ENCODE assay signal across 8 cellular contexts in the genomic region with DNA sequence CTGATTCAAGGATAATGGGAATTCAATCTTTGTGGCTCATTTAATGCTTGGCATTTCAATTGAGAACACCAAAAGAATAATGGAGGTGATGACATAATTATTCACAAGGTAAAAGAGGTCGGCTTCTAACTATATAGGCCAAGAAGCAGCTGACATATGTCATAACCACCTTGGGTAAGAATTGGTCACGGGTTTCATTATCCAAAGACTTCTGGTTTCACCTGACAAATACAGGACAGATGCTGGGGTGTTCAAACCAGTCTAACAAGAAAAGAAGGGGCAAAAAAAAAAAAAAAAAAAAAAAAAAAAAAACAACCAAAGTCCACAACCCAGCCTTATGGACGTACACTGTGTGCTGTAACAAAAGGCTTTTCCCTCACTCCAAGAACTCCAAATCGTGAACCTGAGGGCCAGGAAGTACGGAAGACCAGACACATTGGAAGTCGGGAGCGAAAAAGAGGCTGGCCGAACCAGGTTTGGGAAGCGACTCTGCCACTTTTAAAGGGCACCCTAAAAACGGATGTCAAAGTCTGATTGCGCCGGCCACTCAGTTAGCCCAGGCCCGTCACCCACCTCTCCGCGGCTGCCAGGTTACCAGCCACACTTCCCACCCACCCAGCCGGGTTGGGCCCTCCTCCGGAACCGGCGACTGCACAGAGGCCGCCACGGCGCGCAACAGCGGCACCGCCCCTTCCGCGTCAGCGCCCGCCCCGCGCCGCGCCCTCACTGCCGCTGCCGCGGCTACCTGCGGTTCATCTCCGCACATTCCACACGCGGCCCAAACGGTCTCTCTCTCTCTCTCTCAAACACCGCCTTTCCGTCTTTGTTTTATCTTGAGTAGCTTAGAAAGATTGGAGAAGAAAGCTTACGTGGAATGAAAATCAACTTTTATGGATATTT. TPM values are rescaled to one million over a fixed set of nuclear protein-coding genes. Genes with fewer than 3 reads are reported as not detected.
A peak's percentile ranks its signal among the peaks of the same experiment; 100 is the strongest.
DNase-seq lines count a peak whose midpoint lies in the region.

A gene with protein sequence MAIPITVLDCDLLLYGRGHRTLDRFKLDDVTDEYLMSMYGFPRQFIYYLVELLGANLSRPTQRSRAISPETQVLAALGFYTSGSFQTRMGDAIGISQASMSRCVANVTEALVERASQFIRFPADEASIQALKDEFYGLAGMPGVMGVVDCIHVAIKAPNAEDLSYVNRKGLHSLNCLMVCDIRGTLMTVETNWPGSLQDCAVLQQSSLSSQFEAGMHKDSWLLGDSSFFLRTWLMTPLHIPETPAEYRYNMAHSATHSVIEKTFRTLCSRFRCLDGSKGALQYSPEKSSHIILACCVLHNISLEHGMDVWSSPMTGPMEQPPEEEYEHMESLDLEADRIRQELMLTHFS (minus strand): TSS at position 677 of the 900 bp plus-strand sequence. CDS start 990 bp downstream, outside the sequence.

- H3K27ac Mint-ChIP-seq in activated naive CD4-positive, alpha-beta T cell treated with anti-CD3 and anti-CD28 coated beads for 36 hours: peak within 1 kb of the TSS; percentile 99

- H3K36me3 ChIP-seq in HAP-1 (replicated peaks): peaks cover 12% of the 10 kb centered on the region
- peaks cover 11% of the 10 kb centered on the region for H3K36me3 ChIP-seq in MG63
- no peaks in the 10 kb centered on the region for H3K36me3 ChIP-seq in SJCRH30

- H3K27ac ChIP-seq in SJCRH30: peak within 1 kb of the TSS; percentile 98

- H3K27me3 ChIP-seq in HAP-1 (ENCODE audit: low read depth) (no peaks in the 10 kb centered on the region), MG63 (no peaks in the 10 kb centered on the region), SJCRH30 (no peaks in the 10 kb centered on the region)

- intact Hi-C loops in activated naive CD4-positive, alpha-beta T cell treated with anti-CD3 and anti-CD28 coated beads for 36 hours (cut with micrococcal nuclease): loop anchor here (1.0 to 10.0 kb wide), 15 partner anchors 22 to 772 kb away; partner anchors contain the start of genes AMBRA1, ARHGAP1, CKAP5 and CRY2

- CTCF ChIA-PET in activated naive CD4-positive, alpha-beta T cell treated with anti-CD3 and anti-CD28 coated beads for 36 hours (lab: Charles Lee): interaction anchor here (0.6 to 2.6 kb wide), 12 partner anchors 9 to 394 kb away, joined by 3 to 16 read pairs (median 4); partner anchors contain the start of gene AMBRA1

- H3K27me3 Mint-ChIP-seq in activated naive CD4-positive, alpha-beta T cell treated with anti-CD3 and anti-CD28 coated beads for 36 hours (ENCODE audit: low read depth): no peaks in the 10 kb centered on the region

- H3K36me3 Mint-ChIP-seq in activated naive CD4-positive, alpha-beta T cell treated with anti-CD3 and anti-CD28 coated beads for 36 hours (ENCODE audit: low read depth): peaks cover 1% of the 10 kb centered on the region

- DNase-seq in GDM1 (lab: John Stamatoyannopoulos, UW): peak; percentile 87
- peak; percentile 79 to 91 for DNase-seq in HAP-1 (ENCODE audit: low spot score in 2 of 2)
- peak; percentile 92 for DNase-seq in MG63
- peak; percentile 88 to 89 for DNase-seq in SJCRH30
- DNase-seq in activated naive CD4-positive, alpha-beta T cell treated with anti-CD3 and anti-CD28 coated beads for 36 hours: peak; percentile 90
- DNase-seq in germinal center (ENCODE audit: low spot score): peak; percentile 92
- peak; percentile 38 for DNase-seq in non-pigmented ciliary epithelial cell (ENCODE audit: low read depth)
- peak; percentile 90 for DNase-seq in superior temporal gyrus (ENCODE audit: extremely low spot score)

- H3K4me3 ChIP-seq in HAP-1 (peak within 1 kb of the TSS; percentile 80), MG63 (peak within 1 kb of the TSS; percentile 100), SJCRH30 (peak within 1 kb of the TSS; percentile 96)

- in situ Hi-C loops in HAP-1 (cut with MboI; ENCODE audit: low sequenced_read_pairs): no loop called here

- H3K9me3 Mint-ChIP-seq in activated naive CD4-positive, alpha-beta T cell treated with anti-CD3 and anti-CD28 coated beads for 36 hours: no peaks in the 10 kb centered on the region

- H3K4me3 Mint-ChIP-seq in activated naive CD4-positive, alpha-beta T cell treated with anti-CD3 and anti-CD28 coated beads for 36 hours: peak within 1 kb of the TSS; percentile 89

- H3K4me1 Mint-ChIP-seq in activated naive CD4-positive, alpha-beta T cell treated with anti-CD3 and anti-CD28 coated beads for 36 hours (ENCODE audit: low read depth): peaks cover 39% of the 10 kb centered on the region

- H3K9me3 ChIP-seq in HAP-1: no peaks in the 10 kb centered on the region
- no peaks in the 10 kb centered on the region; the same call in 1 of the 2 replicates for H3K9me3 ChIP-seq in MG63
- no peaks in the 10 kb centered on the region for H3K9me3 ChIP-seq in SJCRH30 (replicated peaks)

- H3K4me1 ChIP-seq in HAP-1: peaks cover 6% of the 10 kb centered on the region
- peaks cover 7% of the 10 kb centered on the region; the same call in 1 of the 2 replicates for H3K4me1 ChIP-seq in SJCRH30

RNA-seq across cellular contexts. Expression of the gene that starts here (rescaled TPM):
- 4.0 and 4.5 TPM in 2 replicates for total RNA-seq in MG63 (2014; rRNA removed; shearing (Covaris generic); ENCODE audit: low replicate concordance)
- 8.4 and 9.3 TPM in 2 replicates for total RNA-seq in SJCRH30 (2014; rRNA removed; shearing (Covaris generic))
- 1 to 10 TPM; 2.8 to 3.1 TPM for total RNA-seq in activated naive CD4-positive, alpha-beta T cell treated with anti-CD3 and anti-CD28 coated beads for 36 hours

Comparison
In these comparisons a context has a peak if more than half of its experiments do, and no peak if none do; other contexts are left out.
1. Peak in every context shown above with its lines: DNase-seq, H3K4me3 ChIP-seq and H3K27ac ChIP-seq.
2. DNase-seq: peak in every context shown above with its lines; median percentile 92 in MG63; 92 in germinal center; 90 in activated naive CD4-positive, alpha-beta T cell treated with anti-CD3 and anti-CD28 coated beads for 36 hours; 90 in superior temporal gyrus; 88 in SJCRH30; 87 in GDM1; 85 in HAP-1; 38 in non-pigmented ciliary epithelial cell.